12 cellular contexts compared by ENCODE assay signal in the genomic region with DNA sequence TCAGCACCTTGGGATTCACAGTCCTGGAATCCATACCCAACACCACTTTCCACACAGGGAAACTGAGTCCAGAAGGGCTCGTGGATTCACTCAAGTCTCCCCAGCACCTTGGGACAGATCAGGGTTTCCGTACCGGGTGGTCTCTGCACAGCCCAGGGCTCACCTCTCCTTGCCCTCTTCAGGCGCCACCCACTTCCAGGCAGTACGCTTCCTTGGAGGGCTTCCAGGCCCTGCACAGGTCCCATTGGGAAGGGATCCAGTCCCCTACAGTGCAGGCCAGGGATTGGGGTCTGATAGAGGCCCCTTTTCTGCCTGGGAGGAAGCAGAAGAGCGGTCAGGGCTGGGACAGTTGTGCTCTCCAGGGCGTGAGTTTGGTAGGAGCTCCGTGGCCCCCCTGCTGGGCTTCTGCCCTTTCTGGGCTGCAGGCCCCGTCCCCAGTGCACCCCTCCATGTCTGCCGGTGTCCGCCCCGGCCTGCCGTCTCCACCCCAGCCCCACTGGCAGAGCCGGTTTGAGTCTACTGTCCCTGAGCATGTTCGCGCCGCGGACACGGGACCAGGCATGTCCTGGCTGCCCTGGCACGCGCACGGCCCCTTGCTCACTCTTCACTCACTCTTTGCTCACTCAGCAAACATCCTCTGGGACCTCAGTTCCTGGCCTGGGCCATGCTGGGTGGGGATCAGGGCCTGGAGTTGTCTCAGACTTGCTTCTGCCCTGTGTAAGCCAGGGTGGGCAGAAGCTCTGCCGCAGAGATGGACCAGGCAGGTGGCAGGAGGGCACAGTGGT. TPM values are rescaled to one million over a fixed set of nuclear protein-coding genes. Genes with fewer than 3 reads are reported as not detected.
DNase-seq lines count a peak whose midpoint lies in the region; ATAC-seq, FAIRE-seq and TF ChIP-seq lines count a peak whose summit lies in the region.
"Had no signal": no experiment of that assay in that cellular context is flagged by ENCODE, and none has a peak within 500 bp of the region (broad histone marks: within the 10 kb centered on the region; RNA-seq: fewer than 3 reads in every experiment).

No MANE protein-coding gene starts in this region.

- TF ChIP-seq POLR2A in sigmoid colon (IDR thresholded peaks at IDR 0.05): no peak
- no peak for TF ChIP-seq POLR2A in H54 (IDR thresholded peaks at IDR 0.05; ENCODE audit: low read depth, low read length)

- TF ChIP-seq CTCF in RWPE2 (IDR thresholded peaks at IDR 0.05; ENCODE audit: poor library complexity, severe bottlenecking): no peak
- no peak for TF ChIP-seq CTCF in hepatocyte (IDR thresholded peaks at IDR 0.05; ENCODE audit: poor library complexity)
- no peak for TF ChIP-seq CTCF in sigmoid colon (IDR thresholded peaks at IDR 0.05)

- 84% methylated on average over 23 of the region's 23 CpGs for whole genome bisulfite sequencing in hepatocyte (ENCODE audit: low lambda C conversion rate, missing lambda C conversion rate)
- 79 to 83% methylated on average over 23 of the region's 23 CpGs for WGBS in sigmoid colon, 2 donors

- H3K36me3 ChIP-seq in RWPE2 (ENCODE audit: low read depth): peaks cover 15% of the 10 kb centered on the region
- H3K36me3 ChIP-seq in hepatocyte (replicated peaks; ENCODE audit: insufficient read depth, low read depth): no peaks in the 10 kb centered on the region
- peaks cover 0 to 5% (median 2%) of the 10 kb centered on the region in 4 donors for H3K36me3 ChIP-seq in sigmoid colon

- H3K4me3 ChIP-seq in RWPE2 (ENCODE audit: severe bottlenecking) (no peak overlapping the region), hepatocyte (no peak overlapping the region), sigmoid colon (peak overlapping the region in 2 of 4 donors; percentile 7 to 9)

- H3K4me1 ChIP-seq in RWPE2 (ENCODE audit: insufficient read depth, poor library complexity, severe bottlenecking): peaks cover 48% of the 10 kb centered on the region
- peaks cover 25% of the 10 kb centered on the region for H3K4me1 ChIP-seq in hepatocyte (ENCODE audit: insufficient read depth)
- peaks cover 0 to 85% (median 76%) of the 10 kb centered on the region in 4 donors for H3K4me1 ChIP-seq in sigmoid colon

- no peak for FAIRE-seq in H54 (lab: Jason Lieb, UNC)

- H3K9me3 ChIP-seq in RWPE2 (ENCODE audit: severe bottlenecking) (no peaks in the 10 kb centered on the region), hepatocyte (ENCODE audit: low read depth) (no peaks in the 10 kb centered on the region), sigmoid colon (no peaks in the 10 kb centered on the region)

- H3K27me3 ChIP-seq in RWPE2 (ENCODE audit: insufficient read depth, poor library complexity, severe bottlenecking) (no peaks in the 10 kb centered on the region), hepatocyte (no peaks in the 10 kb centered on the region), sigmoid colon (no peaks in the 10 kb centered on the region)

- H3K79me2 ChIP-seq in hepatocyte: peaks cover 100% of the 10 kb centered on the region

- H3K4me2 ChIP-seq in hepatocyte: peak overlapping the region; percentile 16

- H4K20me1 ChIP-seq in hepatocyte (ENCODE audit: insufficient read depth, poor library complexity, severe bottlenecking): peaks cover 99% of the 10 kb centered on the region

- no peaks in the 10 kb centered on the region for H3K9me2 ChIP-seq in hepatocyte (replicated peaks; ENCODE audit: insufficient read depth)

- H2AFZ ChIP-seq in hepatocyte: no peak overlapping the region

- no peak for TF ChIP-seq EP300 in sigmoid colon (IDR thresholded peaks at IDR 0.05)

- H3K27ac ChIP-seq in RWPE2 (ENCODE audit: poor library complexity, severe bottlenecking) (peak overlapping the region; percentile 96), hepatocyte (peak overlapping the region; percentile 28), sigmoid colon (peak overlapping the region; percentile 25 to 76 (median 62))

- ATAC-seq in RWPE2 (ENCODE audit: low read depth): peak; percentile 79
- ATAC-seq in HG03159 (IDR thresholded peaks at IDR 0.05; ENCODE audit: unreplicated experiment): no peak
- ATAC-seq: CD8-positive, alpha-beta T cell had no signal

- intact Hi-C loops in sigmoid colon (cut with DNase I): no loop called here

- peak; percentile 70 for DNase-seq in GM03348 (ENCODE audit: low spot score)
- DNase-seq in RWPE2 (ENCODE audit: low spot score): peak; percentile 100
- DNase-seq in hepatocyte (ENCODE audit: low spot score): no peak
- peak; percentile 76 for DNase-seq in sigmoid colon
- DNase-seq in mucosa of gallbladder (ENCODE audit: low spot score): no peak
- no peak for DNase-seq in NCI-H345 treated with DMSO at 0.1 percent for 48 hours (lab: John Stamatoyannopoulos, UW; ENCODE audit: unreplicated experiment)
- DNase-seq in H54 (ENCODE audit: insufficient read length, low spot score): no peak
- DNase-seq: activated CD4-positive, alpha-beta T cell treated with anti-CD3 and anti-CD28 coated beads, Interleukin-2, amount 10 ng/mL, durations not matched to agents 24 days and 14 days; activated naive CD4-positive, alpha-beta T cell treated with anti-CD3 and anti-CD28 coated beads, Interleukin-2, amount 10 ng/mL, durations not matched to agents 7 days and 5 days; CD8-positive, alpha-beta T cell; NCI-H526 treated with DMSO at 0.1 percent for 48 hours had no signal

RNA-seq across cellular contexts. Expression of gene SRC, which starts 12.6 kb away (rescaled TPM):
- total RNA-seq in hepatocyte: 45.5 and 69.8 TPM in 2 replicates
- 55.1 and 56.4 TPM in 2 replicates for polyA plus RNA-seq in hepatocyte
- total RNA-seq in sigmoid colon: 10 to 100 TPM; 28.1 to 52.3 (median 40.0) TPM
- 10 to 100 TPM; 64.3 to 91.8 (median 79.1) TPM for polyA plus RNA-seq in sigmoid colon
- 210 TPM for total RNA-seq in mucosa of gallbladder

Comparison
In these comparisons a context has a peak if more than half of its experiments do, and no peak if none do; other contexts are left out.
1. DNase-seq: peak in GM03348 (single experiment), RWPE2 (single experiment) and sigmoid colon (single experiment); none in hepatocyte (single experiment), mucosa of gallbladder (single experiment), NCI-H345 treated with DMSO at 0.1 percent for 48 hours (single experiment) and H54 (single experiment).
2. H3K27ac ChIP-seq: peak in every context shown above with its lines; median percentile 96 in RWPE2; 62 in sigmoid colon; 28 in hepatocyte.